In the genomic region with DNA sequence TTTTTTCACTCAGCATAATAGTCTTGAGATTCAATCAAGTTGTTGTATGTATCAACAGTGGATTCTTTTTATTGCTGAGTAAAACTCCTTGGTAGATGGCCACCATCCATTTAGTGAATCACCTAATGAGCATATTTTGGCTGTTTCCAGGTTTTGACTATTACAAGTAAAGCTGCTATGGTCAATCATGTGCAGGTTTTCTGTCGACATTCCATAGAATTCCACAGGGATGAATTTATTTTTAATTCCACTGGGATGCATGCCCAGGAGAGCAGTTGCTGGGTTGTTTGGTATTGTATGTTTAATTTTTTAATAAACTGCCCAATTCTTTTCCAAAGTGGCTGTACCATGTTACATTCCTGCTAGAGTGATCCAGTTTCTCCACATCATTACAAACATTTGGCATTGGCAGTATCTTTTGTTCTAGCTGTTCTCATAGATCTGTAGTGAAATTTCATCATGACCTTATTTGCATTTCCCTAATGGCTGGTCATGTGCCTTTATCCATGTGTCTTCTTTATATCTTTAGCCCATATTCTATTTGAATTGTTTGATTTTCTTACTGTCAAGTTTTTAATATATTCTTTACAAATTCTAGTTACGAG, we compare ENCODE assay signal across 1 cellular context.
A peak's percentile ranks its signal among the peaks of the same experiment; 100 is the strongest.
TF ChIP-seq lines count a peak whose summit lies in the region.

No MANE protein-coding gene starts in this region.

TF ChIP-seq in IMR-90, 13 proteins besides CTCF, POLR2A, EP300 and RAD21 (continued from another document):
- TF ChIP-seq BHLHE40 (IDR thresholded peaks at IDR 0.05; ENCODE audit: low read depth, low read length) (peak; percentile 32; the same call in 1 of the 2 replicates), USF2 (IDR thresholded peaks at IDR 0.05; ENCODE audit: low read depth, low read length) (no peak)
